18 cellular contexts compared by ENCODE assay signal in the genomic region with DNA sequence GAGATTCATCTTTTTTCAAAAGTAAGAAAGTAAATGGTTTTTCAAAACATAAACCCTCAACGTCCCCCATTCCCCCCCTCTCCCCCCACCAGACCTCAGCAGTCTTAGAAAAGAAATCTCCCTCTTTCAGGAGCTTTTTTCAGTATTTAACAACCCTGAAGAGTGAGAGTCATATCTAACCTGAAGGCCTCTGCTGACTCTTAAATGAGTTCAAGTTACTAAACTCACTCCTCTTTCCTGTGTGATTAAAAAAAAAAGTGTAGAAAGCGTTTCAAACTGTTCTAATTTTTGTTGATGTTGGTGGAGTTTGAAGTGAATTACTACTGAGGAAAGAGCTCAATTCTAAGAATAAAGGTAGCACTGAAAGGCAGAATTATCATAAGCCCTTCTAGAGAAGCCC.
DNase-seq lines count a peak whose midpoint lies in the region; ATAC-seq and TF ChIP-seq lines count a peak whose summit lies in the region.
"Had no signal": no experiment of that assay in that cellular context is flagged by ENCODE, and none has a peak within 500 bp of the region (broad histone marks: within the 10 kb centered on the region; RNA-seq: fewer than 3 reads in every experiment).

No MANE protein-coding gene starts in this region.

- peak overlapping the region; percentile 40 to 73 for H3K27ac Mint-ChIP-seq in activated naive CD4-positive, alpha-beta T cell treated with anti-CD3 and anti-CD28 coated beads, Interleukin-2, amount 50 U/mL, for 72 hours
- H3K27ac Mint-ChIP-seq in activated B cell treated with CpG ODN at 0.5 μM for 24 hours (peak overlapping the region; percentile 90), naive B cell (peak overlapping the region; percentile 75 to 95 (median 94)), osteocyte (ENCODE audit: unreplicated experiment) (no peak overlapping the region)
- H3K27ac Mint-ChIP-seq: T-helper 1 cell treated with Interleukin-12 subunit alpha and Interleukin-12 subunit beta and Interleukin-4 antibody, amounts not matched to agents 30 μg/mL and 1 μg/mL, for 36 hours had no signal

- 18% methylated on average over 2 of the region's 2 CpGs for whole genome bisulfite sequencing in thymus

- POLR2A ChIA-PET in activated B cell treated with CpG ODN at 0.5 μM for 24 hours (lab: Charles Lee): interaction anchor here (0.6 to 2.0 kb wide), 6 partner anchors 10 to 93 kb away, joined by 3 to 14 read pairs (median 4); no protein-coding TSS in a partner anchor

- no peak overlapping the region for H3K4me3 ChIP-seq in thymus (ENCODE audit: low read length)
- H3K4me3 ChIP-seq: heart left ventricle, pancreas, right lobe of liver, tibial nerve had no signal

- H3K27me3 Mint-ChIP-seq in activated B cell treated with CpG ODN at 0.5 μM for 24 hours: no peaks in the 10 kb centered on the region
- no peaks in the 10 kb centered on the region for H3K27me3 Mint-ChIP-seq in naive B cell
- H3K27me3 Mint-ChIP-seq in osteocyte (ENCODE audit: unreplicated experiment): peaks cover 16% of the 10 kb centered on the region

- peak overlapping the region; percentile 8 for H3K27ac ChIP-seq in thymus (ENCODE audit: low read depth)
- H3K27ac ChIP-seq: pancreas, right lobe of liver, tibial nerve had no signal

- H3K27me3 ChIP-seq in thymus (ENCODE audit: control insufficient read depth, insufficient read depth): no peaks in the 10 kb centered on the region
- H3K27me3 ChIP-seq: heart left ventricle, pancreas, right lobe of liver, tibial nerve had no signal

- TF ChIP-seq CTCF in activated B cell treated with CpG ODN at 0.5 μM for 24 hours (IDR thresholded peaks at IDR 0.05) (no peak), osteocyte (IDR thresholded peaks at IDR 0.05) (no peak)

- CTCF ChIA-PET in activated B cell treated with CpG ODN at 0.5 μM for 24 hours (lab: Charles Lee): interaction anchor here (0.8 to 1.8 kb wide), 2 partner anchors 27 to 89 kb away, joined by 3 to 6 read pairs; no protein-coding TSS in a partner anchor

- peak; percentile 61 to 96 for ATAC-seq in activated naive CD4-positive, alpha-beta T cell treated with anti-CD3 and anti-CD28 coated beads, Interleukin-2, amount 50 U/mL, for 72 hours
- ATAC-seq in activated B cell treated with CpG ODN at 0.5 μM for 24 hours (ENCODE audit: low read depth) (no peak), naive B cell (ENCODE audit: low read depth in 2 of 2) (no peak)

- H3K4me1 Mint-ChIP-seq in activated B cell treated with CpG ODN at 0.5 μM for 24 hours: peaks cover 94% of the 10 kb centered on the region
- H3K4me1 Mint-ChIP-seq in naive B cell: peaks cover 61 to 97% (median 76%) of the 10 kb centered on the region in 3 donors
- no peaks in the 10 kb centered on the region for H3K4me1 Mint-ChIP-seq in osteocyte (ENCODE audit: unreplicated experiment)

- peaks cover 14 to 15% of the 10 kb centered on the region in 2 donors for H3K36me3 Mint-ChIP-seq in activated naive CD4-positive, alpha-beta T cell treated with anti-CD3 and anti-CD28 coated beads, Interleukin-2, amount 50 U/mL, for 72 hours
- H3K36me3 Mint-ChIP-seq in activated B cell treated with CpG ODN at 0.5 μM for 24 hours (ENCODE audit: low read depth) (peaks cover 15% of the 10 kb centered on the region), naive B cell (peaks cover 13 to 21% of the 10 kb centered on the region in 2 donors), osteocyte (ENCODE audit: unreplicated experiment) (no peaks in the 10 kb centered on the region)

- H3K4me1 ChIP-seq in thymus (ENCODE audit: control insufficient read depth, insufficient read depth, low read length): no peaks in the 10 kb centered on the region
- H3K4me1 ChIP-seq: right lobe of liver had no signal

- H3K9me3 Mint-ChIP-seq in activated naive CD4-positive, alpha-beta T cell treated with anti-CD3 and anti-CD28 coated beads, Interleukin-2, amount 50 U/mL, for 72 hours: peaks cover 0 to 20% of the 10 kb centered on the region in 2 donors
- H3K9me3 Mint-ChIP-seq in activated B cell treated with CpG ODN at 0.5 μM for 24 hours (peaks cover 7% of the 10 kb centered on the region), naive B cell (peaks cover 0 to 9% (median 2%) of the 10 kb centered on the region in 7 donors), osteocyte (ENCODE audit: unreplicated experiment) (no peaks in the 10 kb centered on the region)

- H3K4me3 Mint-ChIP-seq in activated B cell treated with CpG ODN at 0.5 μM for 24 hours (peak overlapping the region; percentile 33), naive B cell (peak overlapping the region in 5 of 8 donors; percentile 4 to 68 (median 25)), osteocyte (ENCODE audit: unreplicated experiment) (no peak overlapping the region)
- H3K4me3 Mint-ChIP-seq: T-helper 1 cell treated with Interleukin-12 subunit alpha and Interleukin-12 subunit beta and Interleukin-4 antibody, amounts not matched to agents 30 μg/mL and 1 μg/mL, for 36 hours had no signal

- H3K36me3 ChIP-seq in thymus (ENCODE audit: control insufficient read depth, insufficient read depth): no peaks in the 10 kb centered on the region
- H3K36me3 ChIP-seq: heart left ventricle, pancreas, right lobe of liver, tibial nerve had no signal

- no peaks in the 10 kb centered on the region for H3K9me3 ChIP-seq in thymus (ENCODE audit: control insufficient read depth)
- H3K9me3 ChIP-seq: pancreas, right lobe of liver, tibial nerve had no signal

- intact Hi-C loops in activated B cell treated with CpG ODN at 0.5 μM for 24 hours (cut with micrococcal nuclease): no loop called here

- no peak for DNase-seq in activated naive CD4-positive, alpha-beta T cell treated with anti-CD3 and anti-CD28 coated beads, Interleukin-2, amount 50 U/mL, for 72 hours (ENCODE audit: low spot score in 2 of 2)
- DNase-seq in activated naive CD4-positive, alpha-beta T cell treated with anti-CD3 and anti-CD28 coated beads, Interleukin-2, amount 50 U/mL, for 16 hours: no peak
- DNase-seq in activated B cell treated with CpG ODN at 0.5 μM for 24 hours (no peak), naive B cell (no peak), osteocyte (ENCODE audit: extremely low spot score, unreplicated experiment) (no peak), RKO (ENCODE audit: low spot score) (no peak), SW 1271 (lab: John Stamatoyannopoulos, UW) (no peak)
- DNase-seq: activated naive CD4-positive, alpha-beta T cell; cerebellar nuclear complex; heart left ventricle; NCI-H1436; NCI-H69; pancreas; right lobe of liver; SHP77 treated with DMSO at 0.1 percent for 48 hours had no signal

Comparison
In these comparisons a context has a peak if more than half of its experiments do, and no peak if none do; other contexts are left out.
1. ATAC-seq: peak in activated naive CD4-positive, alpha-beta T cell treated with anti-CD3 and anti-CD28 coated beads, Interleukin-2, amount 50 U/mL, for 72 hours (2 of 2); none in activated B cell treated with CpG ODN at 0.5 μM for 24 hours (single experiment) and naive B cell (0 of 2).